15 cellular contexts compared by ENCODE assay signal in the genomic region with DNA sequence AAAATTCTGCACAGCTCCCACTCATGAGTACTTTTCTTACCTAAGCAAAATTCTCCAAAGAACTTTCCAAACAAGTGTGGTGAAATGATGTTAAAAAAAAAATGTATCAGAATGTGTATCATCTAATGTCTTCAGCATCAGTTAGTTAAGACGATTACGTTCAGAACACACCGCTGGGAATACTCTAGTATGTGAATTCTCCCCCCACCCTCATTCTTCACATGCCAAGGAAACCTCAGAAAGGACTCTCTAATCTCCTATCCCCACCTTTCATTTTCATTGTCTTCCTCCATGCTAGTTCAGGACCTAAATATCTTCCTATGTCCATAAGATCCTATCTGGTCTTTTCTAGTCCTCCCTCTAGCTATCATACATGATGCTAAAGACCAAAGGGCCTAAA.
"Had no signal": no experiment of that assay in that cellular context is flagged by ENCODE, and none has a peak within 500 bp of the region (broad histone marks: within the 10 kb centered on the region; RNA-seq: fewer than 3 reads in every experiment).

No MANE protein-coding gene starts in this region.

- DNase-seq: activated CD4-positive, alpha-beta T cell treated with anti-CD3 and anti-CD28 coated beads for 48 hours; activated CD8-positive, alpha-beta memory T cell treated with anti-CD3 and anti-CD28 coated beads, Interleukin-2, amount 50 U/mL, for 48 hours; activated CD8-positive, alpha-beta T cell treated with anti-CD3 and anti-CD28 coated beads, Interleukin-2, amount 10 ng/mL, durations not matched to agents 7 days and 5 days; activated naive CD4-positive, alpha-beta T cell; body of pancreas; islet precursor cell; left ventricle myocardium inferior; sigmoid colon; stimulated activated CD4-positive, alpha-beta T cell treated with anti-CD3 and anti-CD28 coated beads, Interleukin-2, amount 100 ng/mL, for 48 hours; stimulated activated naive CD8-positive, alpha-beta T cell treated with anti-CD3 and anti-CD28 coated beads, Interleukin-15, Interleukin-2, amounts not matched to agents 100 U/mL and 50 U/mL, for 24 hours; T-helper 1 cell; WERI-Rb-1 had no signal

- H3K36me3 ChIP-seq: left ventricle myocardium inferior, sigmoid colon, WERI-Rb-1 had no signal

- H3K4me3 ChIP-seq: body of pancreas, left ventricle myocardium inferior, sigmoid colon had no signal

- H3K27ac ChIP-seq: body of pancreas, left ventricle myocardium inferior, sigmoid colon, WERI-Rb-1 had no signal

- H3K9me3 ChIP-seq: body of pancreas, left ventricle myocardium inferior, sigmoid colon had no signal

- H3K9me3 Mint-ChIP-seq: dendritic cell treated with granulocyte-macrophage colony-stimulating factor and Interleukin-4, amounts not matched to agents 40 ng/mL and 50 ng/mL, for 4 days; memory B cell; nephron had no signal

- H3K27me3 ChIP-seq: body of pancreas, sigmoid colon had no signal

- H3K27ac Mint-ChIP-seq: activated CD8-positive, alpha-beta T cell treated with anti-CD3 and anti-CD28 coated beads, Interleukin-2, amount 10 ng/mL, durations not matched to agents 7 days and 5 days; dendritic cell treated with granulocyte-macrophage colony-stimulating factor and Interleukin-4, amounts not matched to agents 40 ng/mL and 50 ng/mL, for 4 days; memory B cell; nephron had no signal

- ATAC-seq: activated CD8-positive, alpha-beta T cell treated with anti-CD3 and anti-CD28 coated beads, Interleukin-2, amount 10 ng/mL, durations not matched to agents 7 days and 5 days; body of pancreas; stimulated activated naive CD8-positive, alpha-beta T cell treated with anti-CD3 and anti-CD28 coated beads, Interleukin-15, Interleukin-2, amounts not matched to agents 100 U/mL and 50 U/mL, for 24 hours had no signal

- H3K27me3 Mint-ChIP-seq: dendritic cell treated with granulocyte-macrophage colony-stimulating factor and Interleukin-4, amounts not matched to agents 40 ng/mL and 50 ng/mL, for 4 days; memory B cell had no signal

- H3K4me3 Mint-ChIP-seq: activated CD8-positive, alpha-beta T cell treated with anti-CD3 and anti-CD28 coated beads, Interleukin-2, amount 10 ng/mL, durations not matched to agents 7 days and 5 days; dendritic cell treated with granulocyte-macrophage colony-stimulating factor and Interleukin-4, amounts not matched to agents 40 ng/mL and 50 ng/mL, for 4 days; memory B cell; nephron had no signal
